18 cellular contexts compared by ENCODE assay signal in genomic region chr9:131892162-131892707, GRCh38.
A peak's percentile ranks its signal among the peaks of the same experiment; 100 is the strongest.
DNase-seq lines count a peak whose midpoint lies in the region; ATAC-seq and TF ChIP-seq lines count a peak whose summit lies in the region.
"Had no signal": no experiment of that assay in that cellular context is flagged by ENCODE, and none has a peak within 500 bp of the region (broad histone marks: within the 10 kb centered on the region; RNA-seq: fewer than 3 reads in every experiment).

No MANE protein-coding gene starts in this region.

- H3K4me3 ChIP-seq in cardiac muscle cell: no peak overlapping the region
- H3K4me3 ChIP-seq in fibroblast of mammary gland (ENCODE audit: control insufficient read depth, low read depth, low read length): no peak overlapping the region
- H3K4me3 ChIP-seq in upper lobe of right lung: no peak overlapping the region
- H3K4me3 ChIP-seq: dorsolateral prefrontal cortex, gastroesophageal sphincter, neural progenitor cell, prostate gland had no signal

- DNase-seq in cardiac muscle cell (ENCODE audit: low read depth in 1 of 2, low spot score in 1 of 2) (no peak), cardiac septum (ENCODE audit: low spot score) (no peak), NCI-H2196 (lab: John Stamatoyannopoulos, UW; ENCODE audit: unreplicated experiment) (peak; percentile 43), fibroblast of mammary gland (ENCODE audit: low read depth) (peak; percentile 14), upper lobe of right lung (no peak)
- DNase-seq in stimulated activated CD4-positive, alpha-beta T cell treated with anti-CD3 and anti-CD28 coated beads, Interleukin-15, amount 100 ng/mL, for 24 hours: no peak
- DNase-seq in activated CD4-positive, alpha-beta T cell treated with anti-CD3 and anti-CD28 coated beads for 48 hours: no peak
- DNase-seq: activated CD4-positive, alpha-beta T cell treated with anti-CD3 and anti-CD28 coated beads for 1 hour; dorsolateral prefrontal cortex; erythroblast; NCI-H446 treated with DMSO at 0.1 percent for 48 hours; substantia nigra had no signal

- H3K9me3 ChIP-seq in cardiac muscle cell (ENCODE audit: low read depth) (no peaks in the 10 kb centered on the region), upper lobe of right lung (no peaks in the 10 kb centered on the region)
- H3K9me3 ChIP-seq: gastroesophageal sphincter, prostate gland had no signal

- peaks cover 67% of the 10 kb centered on the region for H3K4me1 ChIP-seq in cardiac muscle cell (ENCODE audit: low read depth)
- H3K4me1 ChIP-seq in upper lobe of right lung: peaks cover 3% of the 10 kb centered on the region
- H3K4me1 ChIP-seq: prostate gland had no signal

- H3K27me3 ChIP-seq in cardiac muscle cell (no peaks in the 10 kb centered on the region), upper lobe of right lung (no peaks in the 10 kb centered on the region)
- H3K27me3 ChIP-seq: dorsolateral prefrontal cortex, gastroesophageal sphincter, neural progenitor cell had no signal

- intact Hi-C loops in cardiac septum (cut with DNase I) (no loop called here), upper lobe of right lung (cut with DNase I) (no loop called here)

- H3K27ac ChIP-seq in cardiac muscle cell: peak overlapping the region; percentile 83
- no peak overlapping the region for H3K27ac ChIP-seq in upper lobe of right lung
- H3K27ac ChIP-seq: gastroesophageal sphincter, HL-60, neural progenitor cell, prostate gland had no signal

- TF ChIP-seq CTCF in cardiac muscle cell (IDR thresholded peaks at IDR 0.05; ENCODE audit: low read depth, low read length) (no peak), fibroblast of mammary gland (conservative IDR thresholded peaks at IDR 0.05; ENCODE audit: control insufficient read depth, insufficient read depth, low read depth, low read length) (no peak), upper lobe of right lung (IDR thresholded peaks at IDR 0.05) (no peak)

- ATAC-seq in upper lobe of right lung (peak; percentile 73), HG02884 (IDR thresholded peaks at IDR 0.05; ENCODE audit: unreplicated experiment) (no peak)
- ATAC-seq: activated T-helper 17 cell treated with anti-CD3 and anti-CD28 coated beads, Interleukin-2, amount 50 U/mL, for 72 hours; gastroesophageal sphincter had no signal

- H3K36me3 ChIP-seq in cardiac muscle cell (no peaks in the 10 kb centered on the region), upper lobe of right lung (no peaks in the 10 kb centered on the region)
- H3K36me3 ChIP-seq: neural progenitor cell, prostate gland had no signal

Comparison
In these comparisons a context has a peak if more than half of its experiments do, and no peak if none do; other contexts are left out.
1. DNase-seq: peak in NCI-H2196 (single experiment) and fibroblast of mammary gland (single experiment); none in cardiac muscle cell (0 of 2), cardiac septum (single experiment), upper lobe of right lung (single experiment), stimulated activated CD4-positive, alpha-beta T cell treated with anti-CD3 and anti-CD28 coated beads, Interleukin-15, amount 100 ng/mL, for 24 hours (single experiment) and activated CD4-positive, alpha-beta T cell treated with anti-CD3 and anti-CD28 coated beads for 48 hours (single experiment).